36 cellular contexts compared by ENCODE assay signal in genomic region chr3:19641408-19641807, GRCh38.
"Had no signal": no experiment of that assay in that cellular context is flagged by ENCODE, and none has a peak within 500 bp of the region (broad histone marks: within the 10 kb centered on the region; RNA-seq: fewer than 3 reads in every experiment).

No MANE protein-coding gene starts in this region.

- H3K27ac Mint-ChIP-seq: activated B cell treated with CpG ODN at 0.5 μM for 24 hours; activated CD4-positive, alpha-beta memory T cell treated with anti-CD3 and anti-CD28 coated beads, Interleukin-2, amount 10 ng/mL, durations not matched to agents 7 days and 5 days; activated CD4-positive, alpha-beta T cell treated with anti-CD3 and anti-CD28 coated beads for 36 hours; activated CD4-positive, alpha-beta T cell treated with anti-CD3 and anti-CD28 coated beads, Interleukin-2, amount 10 ng/mL, durations not matched to agents 7 days and 5 days; activated CD8-positive, alpha-beta memory T cell treated with anti-CD3 and anti-CD28 coated beads, Interleukin-2, amount 10 ng/mL, durations not matched to agents 7 days and 5 days; activated CD8-positive, alpha-beta T cell treated with anti-CD3 and anti-CD28 coated beads, Interleukin-2, amount 10 ng/mL, durations not matched to agents 7 days and 5 days; activated naive CD4-positive, alpha-beta T cell treated with anti-CD3 and anti-CD28 coated beads for 36 hours; activated naive CD4-positive, alpha-beta T cell treated with anti-CD3 and anti-CD28 coated beads, Interleukin-2, amount 50 U/mL, for 72 hours; activated naive CD8-positive, alpha-beta T cell treated with anti-CD3 and anti-CD28 coated beads for 36 hours; activated T-cell treated with anti-CD3 and anti-CD28 coated beads, Interleukin-2, amount 50 U/mL, for 24 hours; activated T-helper 2 cell treated with anti-CD3 and anti-CD28 coated beads, Interferon-gamma antibody, Interleukin-2, Interleukin-4, amounts not matched to agents 10 μg/mL and 5 μg/mL and 100 μg/mL, durations not matched to agents 14 hours and 24 hours and 36 hours; T-helper 1 cell treated with Interleukin-12 subunit alpha and Interleukin-12 subunit beta and Interleukin-4 antibody, amounts not matched to agents 30 μg/mL and 1 μg/mL, for 36 hours; T-helper 2 cell treated with Interferon-gamma antibody and Interleukin-4, amounts not matched to agents 5 μg/mL and 100 μg/mL, for 36 hours had no signal

- H3K27me3 ChIP-seq: adrenal gland, body of pancreas, brain microvascular endothelial cell, breast epithelium had no signal

- H3K27me3 Mint-ChIP-seq: activated B cell treated with CpG ODN at 0.5 μM for 24 hours; activated CD4-positive, alpha-beta memory T cell treated with anti-CD3 and anti-CD28 coated beads, Interleukin-2, amount 10 ng/mL, durations not matched to agents 7 days and 5 days; activated CD4-positive, alpha-beta T cell treated with anti-CD3 and anti-CD28 coated beads for 36 hours; activated CD4-positive, alpha-beta T cell treated with anti-CD3 and anti-CD28 coated beads, Interleukin-2, amount 10 ng/mL, durations not matched to agents 7 days and 5 days; activated CD8-positive, alpha-beta memory T cell treated with anti-CD3 and anti-CD28 coated beads, Interleukin-2, amount 10 ng/mL, durations not matched to agents 7 days and 5 days; activated T-cell treated with anti-CD3 and anti-CD28 coated beads, Interleukin-2, amount 50 U/mL, for 24 hours had no signal

- FAIRE-seq: astrocyte, colon, TTC549 had no signal

- H3K4me3 ChIP-seq: adrenal gland, body of pancreas, breast epithelium had no signal

- H3K36me3 ChIP-seq: adrenal gland, brain microvascular endothelial cell, breast epithelium had no signal

- H3K27ac ChIP-seq: adrenal gland, body of pancreas, brain microvascular endothelial cell, breast epithelium, VCaP had no signal

- ATAC-seq: activated CD4-positive, alpha-beta T cell treated with anti-CD3 and anti-CD28 coated beads for 36 hours; activated CD8-positive, alpha-beta memory T cell treated with anti-CD3 and anti-CD28 coated beads, Interleukin-2, amount 10 ng/mL, durations not matched to agents 7 days and 5 days; activated CD8-positive, alpha-beta T cell treated with anti-CD3 and anti-CD28 coated beads, Interleukin-2, amount 10 ng/mL, durations not matched to agents 7 days and 5 days; activated naive CD4-positive, alpha-beta T cell treated with anti-CD3 and anti-CD28 coated beads, Interleukin-2, amount 50 U/mL, for 72 hours; body of pancreas had no signal

- DNase-seq: activated B cell treated with CpG ODN at 0.5 μM for 24 hours; activated CD4-positive, alpha-beta memory T cell treated with anti-CD3 and anti-CD28 coated beads, Interleukin-2, amount 10 ng/mL, durations not matched to agents 7 days and 5 days; activated CD4-positive, alpha-beta T cell treated with anti-CD3 and anti-CD28 coated beads for 36 hours; activated CD4-positive, alpha-beta T cell treated with anti-CD3 and anti-CD28 coated beads for 48 hours; activated CD4-positive, alpha-beta T cell treated with anti-CD3 and anti-CD28 coated beads, Interleukin-2, amount 10 ng/mL, durations not matched to agents 7 days and 5 days; activated CD4-positive, alpha-beta T cell treated with anti-CD3 and anti-CD28 coated beads, Interleukin-2, amount 50 U/mL, for 48 hours; activated CD4-positive, CD25-positive, alpha-beta regulatory T cell treated with anti-CD3 and anti-CD28 coated beads, Interleukin-2, amount 50 U/mL, for 72 hours; activated CD8-positive, alpha-beta memory T cell treated with anti-CD3 and anti-CD28 coated beads for 24 hours; activated CD8-positive, alpha-beta memory T cell treated with anti-CD3 and anti-CD28 coated beads, Interleukin-2, amount 10 ng/mL, durations not matched to agents 7 days and 5 days; activated CD8-positive, alpha-beta memory T cell treated with anti-CD3 and anti-CD28 coated beads, Interleukin-2, amount 50 U/mL, for 48 hours; activated CD8-positive, alpha-beta T cell treated with anti-CD3 and anti-CD28 coated beads, Interleukin-2, amount 10 ng/mL, durations not matched to agents 7 days and 5 days; activated effector memory CD4-positive, alpha-beta T cell treated with anti-CD3 and anti-CD28 coated beads, Interleukin-2, amount 50 U/mL, for 16 hours; activated gamma-delta T cell treated with Interleukin-2 at 50 U/mL for 16 hours; activated naive CD4-positive, alpha-beta T cell; activated naive CD4-positive, alpha-beta T cell treated with anti-CD3 and anti-CD28 coated beads for 36 hours; activated naive CD4-positive, alpha-beta T cell treated with anti-CD3 and anti-CD28 coated beads, Interleukin-2, amount 50 U/mL, for 16 hours; activated naive CD8-positive, alpha-beta T cell treated with anti-CD3 and anti-CD28 coated beads for 36 hours; activated T-cell treated with anti-CD3 and anti-CD28 coated beads, Interleukin-2, amount 50 U/mL, for 24 hours; activated T-cell treated with anti-CD3 and anti-CD28 coated beads, Interleukin-2, amount 50 U/mL, for 48 hours; adrenal gland; amniotic stem cell; aorta; body of pancreas; brain microvascular endothelial cell; central memory CD4-positive, alpha-beta T cell; T-helper 2 cell; T-helper 9 cell had no signal

- H3K4me1 ChIP-seq: adrenal gland, body of pancreas, breast epithelium had no signal

- H3K9me3 ChIP-seq: adrenal gland, body of pancreas had no signal

- H3K36me3 Mint-ChIP-seq: activated CD8-positive, alpha-beta memory T cell treated with anti-CD3 and anti-CD28 coated beads, Interleukin-2, amount 10 ng/mL, durations not matched to agents 7 days and 5 days; activated naive CD4-positive, alpha-beta T cell treated with anti-CD3 and anti-CD28 coated beads, Interleukin-2, amount 50 U/mL, for 72 hours; activated naive CD8-positive, alpha-beta T cell treated with anti-CD3 and anti-CD28 coated beads for 36 hours had no signal

- H3K4me3 Mint-ChIP-seq: activated B cell treated with CpG ODN at 0.5 μM for 24 hours; activated CD4-positive, alpha-beta memory T cell treated with anti-CD3 and anti-CD28 coated beads, Interleukin-2, amount 10 ng/mL, durations not matched to agents 7 days and 5 days; activated CD4-positive, alpha-beta T cell treated with anti-CD3 and anti-CD28 coated beads for 36 hours; activated CD4-positive, alpha-beta T cell treated with anti-CD3 and anti-CD28 coated beads, Interleukin-2, amount 10 ng/mL, durations not matched to agents 7 days and 5 days; activated CD8-positive, alpha-beta memory T cell treated with anti-CD3 and anti-CD28 coated beads, Interleukin-2, amount 10 ng/mL, durations not matched to agents 7 days and 5 days; activated CD8-positive, alpha-beta T cell treated with anti-CD3 and anti-CD28 coated beads, Interleukin-2, amount 10 ng/mL, durations not matched to agents 7 days and 5 days; activated naive CD4-positive, alpha-beta T cell treated with anti-CD3 and anti-CD28 coated beads for 36 hours; activated naive CD8-positive, alpha-beta T cell treated with anti-CD3 and anti-CD28 coated beads for 36 hours; activated T-cell treated with anti-CD3 and anti-CD28 coated beads, Interleukin-2, amount 50 U/mL, for 24 hours; T-helper 1 cell treated with Interleukin-12 subunit alpha and Interleukin-12 subunit beta and Interleukin-4 antibody, amounts not matched to agents 30 μg/mL and 1 μg/mL, for 36 hours; T-helper 2 cell treated with Interferon-gamma antibody and Interleukin-4, amounts not matched to agents 5 μg/mL and 100 μg/mL, for 36 hours had no signal

- H3K4me1 Mint-ChIP-seq: activated naive CD8-positive, alpha-beta T cell treated with anti-CD3 and anti-CD28 coated beads for 36 hours had no signal
